Comparison of ENCODE assay signal across 8 cellular contexts in the genomic region with DNA sequence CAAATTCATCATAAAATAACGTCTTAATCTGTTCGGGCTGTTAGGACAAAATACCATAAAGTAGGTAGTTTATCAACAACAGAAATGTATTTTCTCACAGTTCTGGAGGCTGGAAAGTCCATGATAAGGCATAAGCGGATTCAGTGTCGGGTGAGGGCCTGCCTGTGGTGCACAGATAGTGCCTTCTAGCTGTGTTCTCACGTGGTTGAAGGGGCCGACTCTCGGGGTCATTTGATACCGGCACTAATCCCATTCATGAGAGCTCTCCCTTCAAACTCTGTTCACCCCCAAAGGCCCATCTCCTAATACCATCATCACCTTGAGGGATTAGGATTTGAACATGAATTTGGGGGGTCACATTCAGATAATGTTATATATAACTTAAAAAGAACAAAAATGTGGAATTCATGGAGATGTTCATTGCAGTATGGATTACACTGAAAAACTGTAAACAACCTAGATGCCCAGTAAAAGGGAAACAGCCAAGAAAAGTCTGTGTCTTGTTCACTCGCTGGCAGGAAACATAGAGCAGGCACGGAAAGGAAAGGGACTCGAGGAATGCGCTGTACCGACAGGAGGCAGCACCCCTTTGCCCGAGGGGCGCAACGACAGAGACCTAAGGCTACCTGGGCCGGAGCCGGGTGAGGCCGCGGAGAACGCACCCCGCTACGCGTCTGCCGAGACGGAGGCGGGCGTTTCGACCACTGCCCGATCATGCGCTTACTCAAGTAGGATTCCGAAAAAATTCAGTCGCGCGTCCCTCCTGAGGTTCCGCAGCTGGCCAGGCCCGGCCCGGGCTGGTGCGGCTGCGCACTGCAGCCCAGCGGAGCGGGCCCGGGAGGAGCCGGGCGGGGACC. TPM values are rescaled to one million over a fixed set of nuclear protein-coding genes. Genes with fewer than 3 reads are reported as not detected.
DNase-seq lines count a peak whose midpoint lies in the region; ATAC-seq and TF ChIP-seq lines count a peak whose summit lies in the region.

No MANE protein-coding gene starts in this region.

- H3K4me3 ChIP-seq in KMS-11 (IDR thresholded peaks at IDR 0.05; ENCODE audit: insufficient read depth, low read depth, low read length) (no peak overlapping the region), gastroesophageal sphincter (peak overlapping the region; percentile 42 to 89), suprapubic skin (peak overlapping the region; percentile 67)

- peak overlapping the region; percentile 51; the same call in 1 of the 2 replicates for H3K9ac ChIP-seq in KMS-11

- H3K27ac ChIP-seq in KMS-11 (peak overlapping the region; percentile 49), gastroesophageal sphincter (peak overlapping the region; percentile 84 to 98 (median 94)), suprapubic skin (peak overlapping the region; percentile 92)

- H4K20me1 ChIP-seq in KMS-11 (ENCODE audit: insufficient read depth) = no peaks in the 10 kb centered on the region

- peak; percentile 67 for ATAC-seq in GM21786 (IDR thresholded peaks at IDR 0.05; ENCODE audit: unreplicated experiment)
- ATAC-seq in gastroesophageal sphincter = peak; percentile 95

- H3K4me1 ChIP-seq in KMS-11 (ENCODE audit: low read depth, poor library complexity, severe bottlenecking) (peaks cover 16% of the 10 kb centered on the region), gastroesophageal sphincter (peaks cover 0 to 49% (median 8%) of the 10 kb centered on the region in 3 donors), suprapubic skin (peaks cover 18% of the 10 kb centered on the region)

- H3K4me2 ChIP-seq in KMS-11 = peak overlapping the region; percentile 78

- H3K27me3 ChIP-seq in KMS-11 (ENCODE audit: insufficient read depth, low read depth) = no peaks in the 10 kb centered on the region
- H3K27me3 ChIP-seq in gastroesophageal sphincter = no peaks in the 10 kb centered on the region
- H3K27me3 ChIP-seq in suprapubic skin = no peaks in the 10 kb centered on the region

- TF ChIP-seq EP300 in gastroesophageal sphincter (IDR thresholded peaks at IDR 0.05) (no peak), suprapubic skin (IDR thresholded peaks at IDR 0.05) (no peak)

- TF ChIP-seq CTCF in KMS-11 (conservative IDR thresholded peaks at IDR 0.05; ENCODE audit: low read depth, low read length) = peak; percentile 76
- TF ChIP-seq CTCF in gastroesophageal sphincter (IDR thresholded peaks at IDR 0.05) = peak in 3 of 4 experiments; percentile 70 to 90 (median 78)
- TF ChIP-seq CTCF in suprapubic skin (IDR thresholded peaks at IDR 0.05) = peak; percentile 33 to 67

- peak in 1 of 2 donors; percentile 69 for TF ChIP-seq POLR2A in gastroesophageal sphincter (IDR thresholded peaks at IDR 0.05)
- peak in 1 of 2 donors; percentile 36 for TF ChIP-seq POLR2A in suprapubic skin (IDR thresholded peaks at IDR 0.05)

- peak overlapping the region; percentile 68 for H2AFZ ChIP-seq in KMS-11 (ENCODE audit: low read depth)

- no peaks in the 10 kb centered on the region for H3K9me3 ChIP-seq in gastroesophageal sphincter
- H3K9me3 ChIP-seq in suprapubic skin = no peaks in the 10 kb centered on the region

- no peaks in the 10 kb centered on the region for H3K36me3 ChIP-seq in KMS-11 (ENCODE audit: insufficient read depth)
- H3K36me3 ChIP-seq in gastroesophageal sphincter = peaks cover 0 to 23% of the 10 kb centered on the region in 2 donors
- peaks cover 19% of the 10 kb centered on the region for H3K36me3 ChIP-seq in suprapubic skin

- DNase-seq in GDM1 (lab: John Stamatoyannopoulos, UW) (peak; percentile 82), SHP77 (lab: John Stamatoyannopoulos, UW) (peak; percentile 68 to 83), occipital lobe (lab: John Stamatoyannopoulos, UW) (peak; percentile 59), suprapubic skin (ENCODE audit: low spot score in 2 of 2) (peak; percentile 84 to 87)
- DNase-seq in activated naive CD4-positive, alpha-beta T cell treated with Interleukin-2 at 50 U/mL for 16 hours = peak; percentile 73

- H3K79me2 ChIP-seq in KMS-11 (ENCODE audit: insufficient read depth, low read depth) = peaks cover 7% of the 10 kb centered on the region; the same call in 1 of the 2 replicates

- WGBS in gastroesophageal sphincter (ENCODE audit: low coverage in 1 of 2), 2 donors = 12 to 15% methylated on average over 11 to 17 of the region's 45 CpGs
- WGBS in suprapubic skin = 11% methylated on average over 36 of the region's 45 CpGs

RNA-seq across cellular contexts. Expression of gene MAN2A2, which starts 1.1 kb away (rescaled TPM):
- total RNA-seq in gastroesophageal sphincter = 10 to 100 TPM; 19.4 to 58.2 (median 44.9) TPM
- 32.4 TPM for total RNA-seq in occipital lobe
- 10 to 100 TPM; 51.3 to 91.9 (median 62.2) TPM for total RNA-seq in suprapubic skin

RNA-seq across cellular contexts. Expression of gene FES, which starts 17.7 kb away (rescaled TPM):
- 10 to 100 TPM; 40.1 to 70.4 (median 43.5) TPM for total RNA-seq in gastroesophageal sphincter
- total RNA-seq in occipital lobe = 4.8 TPM
- 10 to 100 TPM in 3 of 4 donors, 1 to 10 TPM in 1; 6.3 to 18.7 (median 11.8) TPM for total RNA-seq in suprapubic skin

RNA-seq across cellular contexts. Expression of gene HDDC3, which starts 30.3 kb away (rescaled TPM):
- total RNA-seq in gastroesophageal sphincter (10 to 100 TPM in 2 of 4 donors, 1 to 10 TPM in 2; 5.9 to 17.1 (median 8.3) TPM), occipital lobe (11.7 TPM), suprapubic skin (100 to 1,000 TPM in 1 of 4 donors, 10 to 100 TPM in 3; 13.5 to 119 (median 17.0) TPM)

RNA-seq across cellular contexts. Expression of gene UNC45A, which starts 33.1 kb away (rescaled TPM):
- total RNA-seq in gastroesophageal sphincter (100 to 1,000 TPM in 2 of 4 donors, 10 to 100 TPM in 2; 63.7 to 116 (median 100) TPM), occipital lobe (35.7 TPM), suprapubic skin (10 to 100 TPM; 52.4 to 94.5 (median 67.8) TPM)

RNA-seq across cellular contexts. Expression of gene FURIN, which starts 33.6 kb away (rescaled TPM):
- 10 to 100 TPM; 34.1 to 75.4 (median 59.8) TPM for total RNA-seq in gastroesophageal sphincter
- total RNA-seq in occipital lobe = 8.7 TPM
- total RNA-seq in suprapubic skin = 100 to 1,000 TPM in 2 of 4 donors, 10 to 100 TPM in 2; 61.6 to 120 (median 100) TPM
